ENCODE assay signal across 36 cellular contexts in the genomic region with DNA sequence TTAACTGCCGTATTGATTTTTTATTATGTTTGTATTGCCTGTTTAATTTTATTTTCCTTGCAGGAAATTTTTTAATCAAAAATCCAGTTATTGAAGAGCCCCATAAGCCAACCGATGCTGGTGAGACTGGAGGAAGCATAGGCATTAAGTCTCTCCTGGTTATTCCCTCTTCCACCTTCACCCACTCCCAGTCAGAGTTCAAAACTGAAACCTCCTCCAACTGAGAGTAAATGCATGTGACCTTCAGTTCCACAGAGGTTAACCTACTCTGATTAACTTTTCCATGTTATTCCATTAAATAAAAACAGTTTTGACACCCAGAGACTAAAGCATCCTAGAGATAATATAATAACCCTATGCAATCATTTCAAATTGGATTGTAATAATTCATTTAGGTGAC.
DNase-seq lines count a peak whose midpoint lies in the region; ATAC-seq, FAIRE-seq and TF ChIP-seq lines count a peak whose summit lies in the region.
"Had no signal": no experiment of that assay in that cellular context is flagged by ENCODE, and none has a peak within 500 bp of the region (broad histone marks: within the 10 kb centered on the region; RNA-seq: fewer than 3 reads in every experiment).

No MANE protein-coding gene starts in this region.

- H3K4me1 ChIP-seq in SK-N-SH (ENCODE audit: control insufficient read depth in 1 of 2, insufficient read depth in 2 of 2, low read depth in 1 of 2, low read length in 1 of 2), result no peaks in the 10 kb centered on the region
- H3K4me1 ChIP-seq in KMS-11 (ENCODE audit: low read depth, poor library complexity, severe bottlenecking), result peaks cover 38% of the 10 kb centered on the region
- peaks cover 16% of the 10 kb centered on the region for H3K4me1 ChIP-seq in MM.1S (ENCODE audit: low read length)
- H3K4me1 ChIP-seq in small intestine (ENCODE audit: control insufficient read depth in 2 of 2, insufficient read depth in 1 of 2, low read depth in 1 of 2, low read length in 1 of 2), result peaks cover 0 to 2% of the 10 kb centered on the region in 2 donors
- H3K4me1 ChIP-seq: A549, BE2C, BLaER1, Caco-2 had no signal

- peaks cover 17% of the 10 kb centered on the region for H3K4me1 Mint-ChIP-seq in endothelial cell (ENCODE audit: unreplicated experiment)
- H3K4me1 Mint-ChIP-seq: B cell; CD14-positive monocyte; CD4-positive, alpha-beta memory T cell; CD4-positive, CD25-positive, alpha-beta regulatory T cell; CD8-positive, alpha-beta memory T cell had no signal

- POLR2A ChIA-PET in SK-N-SH (lab: Yijun Ruan, JAX), result no interaction called here

- TF ChIP-seq RAD21 in SK-N-SH (IDR thresholded peaks at IDR 0.05; ENCODE audit: low read length), result no peak

- H3K27me3 ChIP-seq in SK-N-SH (ENCODE audit: insufficient read depth), result no peaks in the 10 kb centered on the region; the same call in 1 of the 2 replicates
- H3K27me3 ChIP-seq in KMS-11 (ENCODE audit: insufficient read depth, low read depth), result no peaks in the 10 kb centered on the region
- no peaks in the 10 kb centered on the region for H3K27me3 ChIP-seq in MM.1S (replicated peaks; ENCODE audit: insufficient read depth, low read length)
- no peaks in the 10 kb centered on the region for H3K27me3 ChIP-seq in small intestine (ENCODE audit: control insufficient read depth in 2 of 2, insufficient read depth in 2 of 2, low read length in 2 of 2)
- H3K27me3 ChIP-seq: BE2C; BLaER1; BLaER1 treated with 17β-estradiol and CSF1 and Interleukin-3, amounts not matched to agents 10 nM and 100 nM had no signal

- H3K36me3 ChIP-seq in SK-N-SH (replicated peaks in 1 of 2; ENCODE audit: control insufficient read depth in 1 of 2, insufficient read depth in 2 of 2, low read length in 1 of 2) (no peaks in the 10 kb centered on the region), KMS-11 (ENCODE audit: insufficient read depth) (no peaks in the 10 kb centered on the region), MM.1S (replicated peaks; ENCODE audit: insufficient read depth, low read length) (no peaks in the 10 kb centered on the region), small intestine (ENCODE audit: control insufficient read depth in 2 of 2, insufficient read depth in 2 of 2, low read length in 2 of 2) (no peaks in the 10 kb centered on the region)
- H3K36me3 ChIP-seq: BE2C; BLaER1; BLaER1 treated with 17β-estradiol and CSF1 and Interleukin-3, amounts not matched to agents 10 nM and 100 nM had no signal

- H3K9me3 Mint-ChIP-seq in endothelial cell (ENCODE audit: unreplicated experiment), result no peaks in the 10 kb centered on the region
- H3K9me3 Mint-ChIP-seq: CD4-positive, alpha-beta memory T cell; CD4-positive, alpha-beta T cell; CD8-positive, alpha-beta memory T cell; CD8-positive, alpha-beta T cell had no signal

- no peak overlapping the region for H3K9ac ChIP-seq in SK-N-SH
- no peak overlapping the region for H3K9ac ChIP-seq in KMS-11
- H3K9ac ChIP-seq in MM.1S (ENCODE audit: low read length), result no peak overlapping the region
- H3K9ac ChIP-seq: BLaER1; BLaER1 treated with 17β-estradiol and CSF1 and Interleukin-3, amounts not matched to agents 10 nM and 100 nM had no signal

- H2AFZ ChIP-seq in SK-N-SH (ENCODE audit: low read depth), result no peak overlapping the region
- H2AFZ ChIP-seq in KMS-11 (ENCODE audit: low read depth), result no peak overlapping the region
- H2AFZ ChIP-seq in MM.1S (ENCODE audit: low read length), result no peak overlapping the region

- TF ChIP-seq EP300 in SK-N-SH (IDR thresholded peaks at IDR 0.05; ENCODE audit: borderline replicate concordance in 1 of 2, low read depth in 1 of 2, low read length in 1 of 2), result no peak

- no peak for DNase-seq in SK-N-SH
- DNase-seq in MM.1S, result no peak
- DNase-seq in small intestine, result peak; percentile 21
- DNase-seq in endothelial cell (ENCODE audit: low spot score), result no peak
- DNase-seq in activated naive CD4-positive, alpha-beta T cell treated with Interleukin-2 at 50 U/mL for 16 hours, result no peak
- DNase-seq: 8988T; ACHN; AML-193; BE2C; C1 segment of cervical spinal cord; Caco-2; Calu3; CD4-positive, alpha-beta memory T cell; CD4-positive, alpha-beta T cell; CD4-positive, CD25-positive, alpha-beta regulatory T cell; CD8-positive, alpha-beta memory T cell; CD8-positive, alpha-beta T cell; COR-L47; DMS 273 treated with DMSO at 0.1 percent for 48 hours; DMS153; DMS53; DMS79; DMS79 treated with DMSO at 0.1 percent for 48 hours; DND-41 had no signal

- no peak for FAIRE-seq in small intestine (lab: Jason Lieb, UNC)
- FAIRE-seq: A204.1, A549, D721Med had no signal

- H3K27ac Mint-ChIP-seq in endothelial cell (ENCODE audit: unreplicated experiment), result no peak overlapping the region
- H3K27ac Mint-ChIP-seq: B cell; CD14-positive monocyte; CD4-positive, alpha-beta memory T cell; CD4-positive, alpha-beta T cell; CD4-positive, CD25-positive, alpha-beta regulatory T cell; CD8-positive, alpha-beta memory T cell; CD8-positive, alpha-beta T cell had no signal

- no peaks in the 10 kb centered on the region for H3K36me3 Mint-ChIP-seq in endothelial cell (ENCODE audit: low read depth, unreplicated experiment)
- H3K36me3 Mint-ChIP-seq: CD14-positive monocyte; CD4-positive, alpha-beta memory T cell; CD4-positive, CD25-positive, alpha-beta regulatory T cell; CD8-positive, alpha-beta memory T cell; CD8-positive, alpha-beta T cell had no signal

- H3K9me3 ChIP-seq in SK-N-SH (no peaks in the 10 kb centered on the region), MM.1S (replicated peaks; ENCODE audit: insufficient read depth, low read length) (no peaks in the 10 kb centered on the region), small intestine (ENCODE audit: control insufficient read depth, low read depth) (no peaks in the 10 kb centered on the region)
- H3K9me3 ChIP-seq: A549; BE2C; BLaER1; BLaER1 treated with 17β-estradiol and CSF1 and Interleukin-3, amounts not matched to agents 10 nM and 100 nM; Caco-2 had no signal

- H3K27ac ChIP-seq in SK-N-SH (ENCODE audit: low read depth in 2 of 2, low read length in 1 of 2), result no peak overlapping the region
- no peak overlapping the region for H3K27ac ChIP-seq in KMS-11
- no peak overlapping the region for H3K27ac ChIP-seq in MM.1S (ENCODE audit: low read length)
- H3K27ac ChIP-seq in small intestine (ENCODE audit: low read depth in 1 of 2, low read length in 1 of 2), result no peak overlapping the region
- H3K27ac ChIP-seq: 22Rv1; A549; BLaER1; BLaER1 treated with 17β-estradiol and CSF1 and Interleukin-3, amounts not matched to agents 10 nM and 100 nM; C4-2B had no signal

- H4K20me1 ChIP-seq in SK-N-SH (ENCODE audit: insufficient read depth), result no peaks in the 10 kb centered on the region
- H4K20me1 ChIP-seq in KMS-11 (ENCODE audit: insufficient read depth), result no peaks in the 10 kb centered on the region
- no peaks in the 10 kb centered on the region for H4K20me1 ChIP-seq in MM.1S (ENCODE audit: insufficient read depth, low read length)
- H4K20me1 ChIP-seq: BLaER1; BLaER1 treated with 17β-estradiol and CSF1 and Interleukin-3, amounts not matched to agents 10 nM and 100 nM had no signal

- H3F3A ChIP-seq in SK-N-SH (replicated peaks; ENCODE audit: insufficient read depth) (no peaks in the 10 kb centered on the region), MM.1S (ENCODE audit: insufficient read depth, low read length) (peaks cover 15% of the 10 kb centered on the region)

- CTCF ChIA-PET in SK-N-SH (lab: Yijun Ruan, JAX), result no interaction called here

- H3K4me2 ChIP-seq in SK-N-SH (0 out of 2 replicates have a peak overlapping the region, but pooled peaks have one; percentile 12), KMS-11 (peak overlapping the region; percentile 44), MM.1S (ENCODE audit: low read depth, low read length) (peak overlapping the region; percentile 51)
- H3K4me2 ChIP-seq: A549, BLaER1 had no signal

- H3K9me2 ChIP-seq in SK-N-SH, result no peaks in the 10 kb centered on the region
- no peaks in the 10 kb centered on the region for H3K9me2 ChIP-seq in MM.1S (replicated peaks; ENCODE audit: insufficient read depth, low read length)

- H3K4me3 ChIP-seq in SK-N-SH (ENCODE audit: low read depth in 2 of 2, low read length in 1 of 2), result no peak overlapping the region
- no peak overlapping the region for H3K4me3 ChIP-seq in KMS-11 (IDR thresholded peaks at IDR 0.05; ENCODE audit: insufficient read depth, low read depth, low read length)
- peak overlapping the region; percentile 13; the same call in 1 of the 2 replicates for H3K4me3 ChIP-seq in MM.1S (ENCODE audit: low read length)
- no peak overlapping the region for H3K4me3 ChIP-seq in small intestine (ENCODE audit: low read depth in 1 of 2, low read length in 2 of 2)
- H3K4me3 ChIP-seq: A549; BLaER1; BLaER1 treated with 17β-estradiol and CSF1 and Interleukin-3, amounts not matched to agents 10 nM and 100 nM had no signal

- TF ChIP-seq CTCF in SK-N-SH (IDR thresholded peaks at IDR 0.05), result no peak
- TF ChIP-seq CTCF in KMS-11 (conservative IDR thresholded peaks at IDR 0.05; ENCODE audit: low read depth, low read length), result no peak
- TF ChIP-seq CTCF in MM.1S (IDR thresholded peaks at IDR 0.05; ENCODE audit: low read length), result no peak
- no peak for TF ChIP-seq CTCF in endothelial cell (IDR thresholded peaks at IDR 0.05; ENCODE audit: unreplicated experiment)

- peaks cover 1% of the 10 kb centered on the region for H3K27me3 Mint-ChIP-seq in endothelial cell (ENCODE audit: unreplicated experiment)

- 11% methylated on average over 2 of the region's 2 CpGs for WGBS in SK-N-SH (ENCODE audit: low lambda C conversion rate)
- WGBS in small intestine, 3 donors, result 54 to 77% (median 58%) methylated on average over 2 of the region's 2 CpGs

- H3K4me3 Mint-ChIP-seq in endothelial cell (ENCODE audit: unreplicated experiment), result no peak overlapping the region
- H3K4me3 Mint-ChIP-seq: B cell; CD14-positive monocyte; CD4-positive, alpha-beta memory T cell; CD4-positive, alpha-beta T cell; CD4-positive, CD25-positive, alpha-beta regulatory T cell; CD8-positive, alpha-beta memory T cell; CD8-positive, alpha-beta T cell had no signal

- ATAC-seq in SK-N-SH treated with all-trans-retinoic acid at 6 μM for 48 hours, result no peak
- ATAC-seq in HG03460 (IDR thresholded peaks at IDR 0.05; ENCODE audit: unreplicated experiment), result no peak
- ATAC-seq: A549; CD8-positive, alpha-beta T cell had no signal

- no peaks in the 10 kb centered on the region for H3K79me2 ChIP-seq in SK-N-SH (ENCODE audit: insufficient read depth)
- H3K79me2 ChIP-seq in KMS-11 (ENCODE audit: insufficient read depth, low read depth), result no peaks in the 10 kb centered on the region
- H3K79me2 ChIP-seq in MM.1S (ENCODE audit: low read length), result no peaks in the 10 kb centered on the region

TF ChIP-seq in SK-N-SH treated with all-trans-retinoic acid at 6 μM for 48 hours, 23 proteins besides CTCF, POLR2A, EP300 and RAD21 (continues in another document):
- TF ChIP-seq ZC3H10 (CRISPR knock-in tag; IDR thresholded peaks at IDR 0.05) (no peak), ARNTL (CRISPR knock-in tag; IDR thresholded peaks at IDR 0.05; ENCODE audit: borderline replicate concordance, low read depth) (no peak), RARB (CRISPR knock-in tag; IDR thresholded peaks at IDR 0.05) (no peak)
